ENCODE assay signal across 8 cellular contexts in the genomic region with DNA sequence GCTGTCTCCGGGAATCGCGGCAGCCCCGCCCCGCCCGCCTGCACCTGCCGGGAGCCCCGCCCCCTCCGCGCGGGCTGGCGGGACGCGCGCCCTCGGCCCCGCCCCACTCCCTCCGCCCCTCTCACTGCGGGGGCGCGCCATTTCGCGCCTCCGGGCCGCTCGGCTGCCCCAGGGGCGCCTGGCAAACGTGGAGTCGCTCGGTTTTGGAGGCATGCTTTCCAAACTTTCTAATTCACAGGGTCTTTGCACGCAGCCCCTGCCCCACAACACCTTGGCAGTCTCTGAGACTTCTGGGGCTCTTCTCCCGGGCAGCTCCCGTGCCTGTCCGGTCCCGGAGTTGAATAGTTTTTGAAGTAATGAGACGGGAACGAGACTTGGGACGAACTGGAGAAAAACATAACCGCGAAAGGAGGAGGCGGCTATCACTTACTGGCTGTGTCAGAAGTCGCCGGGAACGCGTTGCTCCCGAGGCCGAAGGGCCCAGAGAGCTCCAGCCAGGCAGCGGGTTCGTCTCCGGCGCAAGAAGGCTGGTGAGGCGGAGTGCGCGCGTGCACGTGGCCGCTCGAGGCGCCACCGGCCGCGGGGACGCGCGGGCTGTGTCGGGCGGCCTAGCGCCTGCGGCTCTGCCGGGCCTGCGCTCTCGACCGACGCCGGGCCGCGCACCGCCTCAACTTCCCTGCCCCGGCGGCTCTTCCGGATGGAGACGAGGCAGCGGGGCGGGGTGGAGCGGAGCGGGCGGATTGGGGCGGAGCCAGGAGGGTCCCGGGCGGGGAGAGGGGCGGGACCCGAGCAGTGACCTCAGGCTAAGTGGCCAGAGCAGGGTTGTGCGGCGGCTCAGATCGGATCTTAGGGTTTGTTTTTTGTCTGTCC. TPM values are rescaled to one million over a fixed set of nuclear protein-coding genes. Genes with fewer than 3 reads are reported as not detected.
A peak's percentile ranks its signal among the peaks of the same experiment; 100 is the strongest.
DNase-seq lines count a peak whose midpoint lies in the region; ATAC-seq, FAIRE-seq and TF ChIP-seq lines count a peak whose summit lies in the region.

Gene MCM9, minus strand, starts transcription at position 699 of the 870 bp plus-strand sequence. CDS start 3,436 bp downstream, outside the sequence.

- H3K4me3 ChIP-seq in adrenal gland (peak within 1 kb of the TSS; percentile 76 to 96 (median 79)), heart right ventricle (peak within 1 kb of the TSS; percentile 71 to 95 (median 88)), upper lobe of left lung (peak within 1 kb of the TSS; percentile 33 to 98 (median 86))

- H3K36me3 ChIP-seq in adrenal gland (replicated peaks in 1 of 2): peaks cover 0 to 11% of the 10 kb centered on the region in 2 donors
- peaks cover 0 to 38% (median 0%) of the 10 kb centered on the region in 9 donors for H3K36me3 ChIP-seq in heart right ventricle
- peaks cover 0 to 15% (median 4%) of the 10 kb centered on the region in 4 donors for H3K36me3 ChIP-seq in upper lobe of left lung

- ATAC-seq in HG02763 (IDR thresholded peaks at IDR 0.05; ENCODE audit: unreplicated experiment) (peak; percentile 97), T-cell (replicated peaks in 1 of 4) (peak; percentile 91 to 93 (median 92)), heart right ventricle (peak; percentile 97 to 99 (median 98)), upper lobe of left lung (ENCODE audit: low FRiP score in 2 of 2) (peak; percentile 98 to 99)

- no peaks in the 10 kb centered on the region for H3K27me3 ChIP-seq in adrenal gland
- no peaks in the 10 kb centered on the region for H3K27me3 ChIP-seq in heart right ventricle
- H3K27me3 ChIP-seq in upper lobe of left lung: no peaks in the 10 kb centered on the region

- H3K4me1 ChIP-seq in adrenal gland (replicated peaks in 1 of 2): peaks cover 5 to 22% of the 10 kb centered on the region in 2 donors
- peaks cover 0 to 25% (median 19%) of the 10 kb centered on the region in 9 donors for H3K4me1 ChIP-seq in heart right ventricle
- H3K4me1 ChIP-seq in upper lobe of left lung: peaks cover 3 to 15% (median 9%) of the 10 kb centered on the region in 4 donors

- intact Hi-C loops in adrenal gland (cut with DNase I): no loop called here
- intact Hi-C loops in heart right ventricle (cut with DNase I): loop anchor here in 5 of 10 donors (2.0 kb wide), 1 partner anchor 40 kb away; the partner anchor contains the start of gene ASF1A (in 5 of the 5)
- intact Hi-C loops in posterior vena cava (cut with DNase I): no loop called here

- peak within 1 kb of the TSS; percentile 89 to 96 (median 95) for H3K27ac ChIP-seq in adrenal gland
- peak within 1 kb of the TSS; percentile 83 to 99 (median 96) for H3K27ac ChIP-seq in heart right ventricle
- peak within 1 kb of the TSS; percentile 92 to 96 (median 93) for H3K27ac ChIP-seq in upper lobe of left lung

- peak within 1 kb of the TSS; percentile 87 to 89 (median 87) for H3K4me3 Mint-ChIP-seq in T-cell

- H3K36me3 Mint-ChIP-seq in T-cell: peaks cover 40% of the 10 kb centered on the region

- CTCF ChIA-PET in T-cell (lab: Charles Lee): interaction anchor here (0.6 to 1.2 kb wide), 4 partner anchors 45 to 1485 kb away, joined by 4 to 10 read pairs (median 4); partner anchors contain the start of gene CEP85L (in 1 of the 2)

- H3K27ac Mint-ChIP-seq in T-cell: peak within 1 kb of the TSS; percentile 88 to 89

- H3K9me3 ChIP-seq in adrenal gland (replicated peaks in 1 of 3) (no peaks in the 10 kb centered on the region), heart right ventricle (no peaks in the 10 kb centered on the region), upper lobe of left lung (no peaks in the 10 kb centered on the region)

- H3K27me3 Mint-ChIP-seq in T-cell: no peaks in the 10 kb centered on the region

- no peaks in the 10 kb centered on the region for H3K9me3 Mint-ChIP-seq in T-cell

- peak; percentile 99 for FAIRE-seq in GM12892 (lab: Jason Lieb, UNC)

- TF ChIP-seq POLR2A in GM12892 (IDR thresholded peaks at IDR 0.05; ENCODE audit: low read depth, low read length) (peak; percentile 61; the same call in 1 of the 2 replicates), adrenal gland (IDR thresholded peaks at IDR 0.05) (peak; percentile 50 to 89), upper lobe of left lung (IDR thresholded peaks at IDR 0.05) (peak in 3 of 4 donors; percentile 54 to 84 (median 76))

- peak; percentile 82 for DNase-seq in GM12892 (ENCODE audit: insufficient read length)
- DNase-seq in NCI-H1417 (lab: John Stamatoyannopoulos, UW): peak; percentile 84 to 89 (median 89)
- peak; percentile 70 to 89 (median 82) for DNase-seq in T-cell
- DNase-seq in adrenal gland: peak; percentile 92 to 94 (median 94)
- peak; percentile 93 for DNase-seq in heart right ventricle
- DNase-seq in posterior vena cava (ENCODE audit: low spot score): peak; percentile 98
- peak; percentile 95 to 98 for DNase-seq in upper lobe of left lung

- peaks cover 36 to 48% (median 45%) of the 10 kb centered on the region in 3 donors for H3K4me1 Mint-ChIP-seq in T-cell

- peak in 1 of 6 experiments; percentile 5 for TF ChIP-seq CTCF in adrenal gland (IDR thresholded peaks at IDR 0.05)
- TF ChIP-seq CTCF in heart right ventricle (IDR thresholded peaks at IDR 0.05): no peak
- peak in 3 of 6 experiments; percentile 15 to 37 (median 18) for TF ChIP-seq CTCF in upper lobe of left lung (IDR thresholded peaks at IDR 0.05)

- 0 to 2% (median 0%) methylated on average over 28 to 95 of the region's 95 CpGs for WGBS in adrenal gland, 4 donors
- 0% methylated on average over 91 to 95 of the region's 95 CpGs for WGBS in heart right ventricle, 2 donors
- 0% methylated on average over 17 to 41 of the region's 95 CpGs for WGBS in upper lobe of left lung, 2 donors

- no peak for TF ChIP-seq EP300 in upper lobe of left lung (IDR thresholded peaks at IDR 0.05)

- POLR2A ChIA-PET in T-cell (lab: Charles Lee): interaction anchor here in 1 of 2 donors (0.5 kb wide), 1 partner anchor 30 kb away, joined by 5 read pairs; no protein-coding TSS in a partner anchor

RNA-seq across cellular contexts. Expression of gene MCM9, which starts in this region (rescaled TPM):
- polyA plus RNA-seq in GM12892 (2012; ENCODE audit: missing spikeins): 8.4 TPM
- total RNA-seq in T-cell (10 to 100 TPM; 27.9 to 34.8 (median 31.4) TPM), adrenal gland (10 to 100 TPM; 12.5 to 20.5 (median 15.4) TPM), heart right ventricle (1 to 10 TPM; 4.0 to 7.8 (median 5.5) TPM), posterior vena cava (10 to 100 TPM; 10.3 to 12.3 TPM), upper lobe of left lung (10 to 100 TPM; 19.9 to 62.9 (median 21.5) TPM)
- polyA plus RNA-seq in adrenal gland (1 to 10 TPM; 3.1 to 9.2 (median 4.7) TPM), heart right ventricle (1 to 10 TPM; 1.5 to 3.3 TPM)

Comparison
In these comparisons a context has a peak if more than half of its experiments do, and no peak if none do; other contexts are left out.
1. Peak in every context shown above with its lines: DNase-seq, ATAC-seq, H3K4me3 ChIP-seq and H3K27ac ChIP-seq.